In genomic region chr1:18895317-18895716, GRCh38 we compare ENCODE assay signal across 26 cellular contexts. TPM values are rescaled to one million over a fixed set of nuclear protein-coding genes. Genes with fewer than 3 reads are reported as not detected.
DNase-seq lines count a peak whose midpoint lies in the region; ATAC-seq, FAIRE-seq and TF ChIP-seq lines count a peak whose summit lies in the region.
"Had no signal": no experiment of that assay in that cellular context is flagged by ENCODE, and none has a peak within 500 bp of the region (broad histone marks: within the 10 kb centered on the region; RNA-seq: fewer than 3 reads in every experiment).

No MANE protein-coding gene starts in this region.

- in situ Hi-C loops in HepG2 (cut with HindIII; ENCODE audit: extremely low pct_ligation_motif_present, low pct_unique_long_range_greater_than_20kb), result no loop called here

- peaks cover 12 to 32% of the 10 kb centered on the region in 2 experiments; a peak in 4 of 5 replicates for H3K36me3 ChIP-seq in HepG2 (replicated peaks in 1 of 2; ENCODE audit: control insufficient read depth in 1 of 2, insufficient read depth in 2 of 2, low read length in 2 of 2)
- H3K36me3 ChIP-seq: BE2C, Peyer's patch, SJSA1 had no signal

- peak overlapping the region in 3 of 5 experiments; percentile 24 to 89 (median 28) for H3K27ac Mint-ChIP-seq in brain

- no peaks in the 10 kb centered on the region for H3K9me3 Mint-ChIP-seq in brain
- H3K9me3 Mint-ChIP-seq: CD4-positive, CD25-positive, alpha-beta regulatory T cell had no signal

- no peak overlapping the region for H2AFZ ChIP-seq in HepG2 (ENCODE audit: low read length)

- no peaks in the 10 kb centered on the region for H3K36me3 Mint-ChIP-seq in brain
- H3K36me3 Mint-ChIP-seq: CD4-positive, CD25-positive, alpha-beta regulatory T cell had no signal

- peak overlapping the region; percentile 2; the same call in 1 of the 2 replicates for H3K4me2 ChIP-seq in HepG2 (ENCODE audit: low read depth, low read length)
- H3K4me2 ChIP-seq: KMS-11 had no signal

- H3K27ac ChIP-seq in HepG2 (ENCODE audit: extremely low read length, insufficient read depth, low read length), result peak overlapping the region; percentile 5
- H3K27ac ChIP-seq: KMS-11, Peyer's patch, SJSA1 had no signal

- TF ChIP-seq CTCF in brain (conservative IDR thresholded peaks at IDR 0.05), result no peak
- TF ChIP-seq CTCF in HepG2 (CRISPR knock-in tag; IDR thresholded peaks at IDR 0.05), result no peak

- no peaks in the 10 kb centered on the region for H3K9me3 ChIP-seq in HepG2 (ENCODE audit: low read length)
- H3K9me3 ChIP-seq: BE2C, Peyer's patch, SJSA1 had no signal

- CTCF ChIA-PET in HepG2 (lab: Yijun Ruan, JAX; ENCODE audit: low intra/inter-chr PET ratio, low total read pairs), result no interaction called here

- no TSS peak for BruUV-seq in HepG2 (replicated peaks; lab: Mats Ljungman, UMichigan)

- ATAC-seq in HepG2 (no peak), esophagus mucosa (no peak)
- ATAC-seq: GM12878 had no signal

- TF ChIP-seq EP300 in HepG2 (IDR thresholded peaks at IDR 0.05; ENCODE audit: low read depth in 2 of 2, low read length in 2 of 2) (no peak), HepG2 (CRISPR knock-in tag; IDR thresholded peaks at IDR 0.05; ENCODE audit: borderline replicate concordance) (no peak)

- no peak for TF ChIP-seq RAD21 in HepG2 (CRISPR knock-in tag; IDR thresholded peaks at IDR 0.05)

- H3K79me2 ChIP-seq in HepG2 (ENCODE audit: insufficient read depth, low read length), result peaks cover 91% of the 10 kb centered on the region

- DNase-seq in DMS79 treated with DMSO at 0.1 percent for 48 hours (lab: John Stamatoyannopoulos, UW) (peak; percentile 96), NCI-H2107 treated with DMSO at 0.1 percent for 48 hours (lab: John Stamatoyannopoulos, UW; ENCODE audit: unreplicated experiment) (peak; percentile 4), HepG2 (ENCODE audit: low spot score) (no peak), COLO829 (ENCODE audit: low spot score) (no peak)
- DNase-seq in activated T-cell treated with anti-CD3 and anti-CD28 coated beads, Interleukin-2, amount 50 U/mL, for 1 hour, result no peak
- DNase-seq: BE2C; CD4-positive, CD25-positive, alpha-beta regulatory T cell; COR-L47; DND-41; H7; NCI-H1092 treated with DMSO at 0.1 percent for 48 hours; NCI-H1436 treated with DMSO at 0.1 percent for 48 hours; NCI-H2029; NCI-H2171; NCI-H345; NCI-H524 treated with DMSO at 0.1 percent for 48 hours; NCI-H82; Peyer's patch had no signal

- TF ChIP-seq POLR2A in HepG2 (IDR thresholded peaks at IDR 0.05; ENCODE audit: insufficient read depth in 1 of 2, low read depth in 2 of 2, low read length in 2 of 2), result 0 out of 4 replicates have a peak, but pooled peaks of 1 of the 2 experiments have one; percentile 6

- WGBS in HepG2 (ENCODE audit: low lambda C conversion rate), result 80% methylated on average over 2 of the region's 6 CpGs

- POLR2A ChIA-PET in HepG2 (lab: Yijun Ruan, JAX), result no interaction called here

- peaks cover 61% of the 10 kb centered on the region for H4K20me1 ChIP-seq in HepG2 (ENCODE audit: insufficient read depth, low read length)

- H3K4me3 Mint-ChIP-seq in brain, result no peak overlapping the region
- H3K4me3 Mint-ChIP-seq: CD4-positive, CD25-positive, alpha-beta regulatory T cell had no signal

- peaks cover 14% of the 10 kb centered on the region for H3K4me1 Mint-ChIP-seq in brain

- H3K4me1 ChIP-seq in HepG2 (ENCODE audit: insufficient read depth, low read length), result peaks cover 98% of the 10 kb centered on the region
- H3K4me1 ChIP-seq: BE2C, Peyer's patch, SJSA1 had no signal

- H3K27me3 ChIP-seq in HepG2 (ENCODE audit: control insufficient read depth in 1 of 2, insufficient read depth in 2 of 2, low read length in 2 of 2), result no peaks in the 10 kb centered on the region
- H3K27me3 ChIP-seq: BE2C, Peyer's patch, SJSA1 had no signal

- H3K27me3 Mint-ChIP-seq in brain, result peaks cover 5% of the 10 kb centered on the region

- FAIRE-seq in HepG2 (lab: Jason Lieb, UNC), result no peak
- FAIRE-seq: A204.1, GM12878 had no signal

- H3K4me3 ChIP-seq in HepG2 (replicated peaks in 1 of 3; ENCODE audit: insufficient read depth in 1 of 3, low read depth in 2 of 3, low read length in 3 of 3), result no peak overlapping the region
- H3K4me3 ChIP-seq: GM12878, Peyer's patch, SJSA1 had no signal

- intact Hi-C loops in HepG2 (cut with micrococcal nuclease; ENCODE audit: unreplicated experiment), result no loop called here

- no peak overlapping the region for H3K9ac ChIP-seq in HepG2 (ENCODE audit: insufficient read depth, low read depth, low read length)
- H3K9ac ChIP-seq: KMS-11 had no signal

TF ChIP-seq in HepG2, 621 proteins besides CTCF, POLR2A, EP300 and RAD21:
- TF ChIP-seq ZBTB46 (CRISPR knock-in tag; IDR thresholded peaks at IDR 0.05; ENCODE audit: borderline replicate concordance) (no peak), ZBTB38 (CRISPR knock-in tag; IDR thresholded peaks at IDR 0.05) (peak; percentile 20; the same call in 1 of the 2 replicates)

RNA-seq across cellular contexts. Expression of gene ALDH4A1, which starts 7.0 kb away (rescaled TPM):
- polyA plus RNA-seq in brain (ENCODE audit: insufficient read depth, low read depth, low replicate concordance), result 52.0 TPM
- 58.5 and 76.4 TPM in 2 replicates for total RNA-seq in HepG2 (2016; rRNA removed; fragmentation: Illumina TruSeq; extraction: Trizol)
- 7.2 and 7.7 TPM in 2 replicates for total RNA-seq in HepG2 (2016; cell fraction: cytosol; rRNA removed; fragmentation: Illumina TruSeq; extraction: Trizol; ENCODE audit: low read depth)
- total RNA-seq in HepG2 (2016; cell fraction: insoluble cytoplasmic fraction; rRNA removed; fragmentation: Illumina TruSeq; extraction: Trizol), result 53.0 and 79.3 TPM in 2 replicates
- total RNA-seq in HepG2 (2016; cell fraction: membrane; rRNA removed; fragmentation: Illumina TruSeq; extraction: Trizol), result 22.0 and 22.8 TPM in 2 replicates
- total RNA-seq in HepG2 (2016; cell fraction: nucleus; rRNA removed; fragmentation: Illumina TruSeq; extraction: Trizol), result 52.1 and 60.8 TPM in 2 replicates
- 229 and 240 TPM in 2 replicates for polyA plus RNA-seq in HepG2 (2011; rRNA removed)
- polyA plus RNA-seq in HepG2 (2011; cell fraction: cytosol; rRNA removed), result 210 and 362 TPM in 2 replicates
- polyA plus RNA-seq in HepG2 (2011; cell fraction: nucleus; rRNA removed), result 328 and 432 TPM in 2 replicates
- 87.2 and 88.3 TPM in 2 replicates for polyA plus RNA-seq in HepG2 (2012)
- 7.1 and 8.1 TPM in 2 replicates for polyA plus RNA-seq in HepG2 (2016; cell fraction: cytosol; fragmentation: Illumina TruSeq; extraction: Trizol; ENCODE audit: low read depth)
- polyA plus RNA-seq in HepG2 (2016; cell fraction: insoluble cytoplasmic fraction; fragmentation: Illumina TruSeq; extraction: Trizol; ENCODE audit: low read depth), result 53.0 and 59.0 TPM in 2 replicates
- 16.0 and 17.1 TPM in 2 replicates for polyA plus RNA-seq in HepG2 (2016; cell fraction: membrane; fragmentation: Illumina TruSeq; extraction: Trizol; ENCODE audit: low read depth)
- polyA plus RNA-seq in HepG2 (2016; cell fraction: nucleus; fragmentation: Illumina TruSeq; extraction: Trizol; ENCODE audit: insufficient read depth, low read depth), result 91.4 and 94.6 TPM in 2 replicates
- polyA minus RNA-seq in HepG2 (2011; rRNA and poly(A)+ RNA removed; ENCODE audit: low replicate concordance), result 12.3 and 373 TPM in 2 replicates
- 140 and 148 TPM in 2 replicates for polyA minus RNA-seq in HepG2 (2011; cell fraction: cytosol; rRNA and poly(A)+ RNA removed)
- polyA minus RNA-seq in HepG2 (2011; cell fraction: nucleus; rRNA and poly(A)+ RNA removed), result 129 and 138 TPM in 2 replicates
- 54.8 TPM for total RNA-seq in esophagus mucosa

RNA-seq across cellular contexts. Expression of gene TAS1R2, which starts 35.9 kb away (rescaled TPM):
- polyA plus RNA-seq in brain (ENCODE audit: insufficient read depth, low read depth, low replicate concordance) (not detected), HepG2 (2011; rRNA removed) (not detected in 2 replicates)
- total RNA-seq in HepG2 (2016; rRNA removed; fragmentation: Illumina TruSeq; extraction: Trizol) (not detected in 2 replicates), esophagus mucosa (not detected)
- not detected in 2 replicates for total RNA-seq in HepG2 (2016; cell fraction: cytosol; rRNA removed; fragmentation: Illumina TruSeq; extraction: Trizol; ENCODE audit: low read depth)
- total RNA-seq in HepG2 (2016; cell fraction: insoluble cytoplasmic fraction; rRNA removed; fragmentation: Illumina TruSeq; extraction: Trizol), result not detected in 2 replicates
- not detected in 2 replicates for total RNA-seq in HepG2 (2016; cell fraction: membrane; rRNA removed; fragmentation: Illumina TruSeq; extraction: Trizol)
- not detected in 2 replicates for total RNA-seq in HepG2 (2016; cell fraction: nucleus; rRNA removed; fragmentation: Illumina TruSeq; extraction: Trizol)
- 0.01 TPM in 1 of 2 replicates, not detected in the other for polyA plus RNA-seq in HepG2 (2011; cell fraction: cytosol; rRNA removed)
- polyA plus RNA-seq in HepG2 (2011; cell fraction: nucleus; rRNA removed), result 0.08 and 0.16 TPM in 2 replicates
- polyA plus RNA-seq in HepG2 (2012), result 0.09 TPM in 1 of 2 replicates, not detected in the other
- not detected in 2 replicates for polyA plus RNA-seq in HepG2 (2016; cell fraction: cytosol; fragmentation: Illumina TruSeq; extraction: Trizol; ENCODE audit: low read depth)
- polyA plus RNA-seq in HepG2 (2016; cell fraction: insoluble cytoplasmic fraction; fragmentation: Illumina TruSeq; extraction: Trizol; ENCODE audit: low read depth), result not detected in 2 replicates
- polyA plus RNA-seq in HepG2 (2016; cell fraction: membrane; fragmentation: Illumina TruSeq; extraction: Trizol; ENCODE audit: low read depth), result not detected in 2 replicates
- not detected in 2 replicates for polyA plus RNA-seq in HepG2 (2016; cell fraction: nucleus; fragmentation: Illumina TruSeq; extraction: Trizol; ENCODE audit: insufficient read depth, low read depth)
- polyA minus RNA-seq in HepG2 (2011; rRNA and poly(A)+ RNA removed; ENCODE audit: low replicate concordance), result not detected in 2 replicates
- not detected in 2 replicates for polyA minus RNA-seq in HepG2 (2011; cell fraction: cytosol; rRNA and poly(A)+ RNA removed)
- polyA minus RNA-seq in HepG2 (2011; cell fraction: nucleus; rRNA and poly(A)+ RNA removed), result not detected in 2 replicates
- total RNA-seq: CD4-positive, CD25-positive, alpha-beta regulatory T cell; GM12878; HT1080; OCI-LY7; SJSA1 had no signal
- polyA plus RNA-seq: CD4-positive, CD25-positive, alpha-beta regulatory T cell; GM12878 had no signal

Comparison
In these comparisons a context has a peak if more than half of its experiments do, and no peak if none do; other contexts are left out.
1. DNase-seq: peak in DMS79 treated with DMSO at 0.1 percent for 48 hours (single experiment) and NCI-H2107 treated with DMSO at 0.1 percent for 48 hours (single experiment); none in HepG2 (single experiment), activated T-cell treated with anti-CD3 and anti-CD28 coated beads, Interleukin-2, amount 50 U/mL, for 1 hour (single experiment) and COLO829 (single experiment).